ENCODE assay signal across 32 cellular contexts in the genomic region with DNA sequence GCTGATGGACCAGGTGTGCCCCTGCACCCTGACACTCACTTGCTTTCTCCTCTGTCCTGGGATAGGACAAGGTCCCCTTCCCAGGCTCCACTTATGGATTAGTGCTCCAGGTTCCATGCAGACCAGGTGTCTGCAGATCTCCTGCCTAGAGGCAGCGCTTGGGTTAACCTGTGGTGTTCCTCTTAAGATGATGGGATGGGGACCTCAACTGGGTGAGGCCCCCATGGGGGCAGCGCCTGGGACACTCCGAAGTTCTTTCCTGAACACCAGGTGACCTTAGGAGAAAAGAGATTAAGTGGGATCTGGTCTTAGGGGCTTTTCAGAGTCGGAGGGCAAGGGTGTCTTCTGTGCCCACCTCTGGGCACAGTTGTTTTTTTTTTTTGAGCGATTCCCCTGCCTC. TPM values are rescaled to one million over a fixed set of nuclear protein-coding genes. Genes with fewer than 3 reads are reported as not detected.
"Had no signal": no experiment of that assay in that cellular context is flagged by ENCODE, and none has a peak within 500 bp of the region (broad histone marks: within the 10 kb centered on the region; RNA-seq: fewer than 3 reads in every experiment).

No MANE protein-coding gene starts in this region.

- H3K9me3 ChIP-seq: esophagus squamous epithelium, thoracic aorta, uterus had no signal

- H3K9me3 Mint-ChIP-seq: activated naive CD4-positive, alpha-beta T cell treated with anti-CD3 and anti-CD28 coated beads for 36 hours; activated naive CD8-positive, alpha-beta T cell treated with anti-CD3 and anti-CD28 coated beads, Interleukin-2, amount 10 ng/mL, durations not matched to agents 7 days and 5 days; activated T-helper 1 cell treated with anti-CD3 and anti-CD28 coated beads, Interleukin-12 subunit alpha, Interleukin-12 subunit beta, Interleukin-2, Interleukin-4 antibody, amounts not matched to agents 30 ng/mL and 10 ng/mL and 1 ng/mL, durations not matched to agents 14 hours and 24 hours and 36 hours; memory B cell; naive thymus-derived CD8-positive, alpha-beta T cell; neural crest cell; stimulated activated effector memory CD8-positive, alpha-beta T cell treated with anti-CD3 and anti-CD28 coated beads, Interleukin-12 subunit alpha, Interleukin-12 subunit beta, amount 100 ng/mL, for 72 hours; stimulated activated naive CD8-positive, alpha-beta T cell treated with anti-CD3 and anti-CD28 coated beads, Interleukin-15, Interleukin-2, amounts not matched to agents 100 ng/mL and 50 ng/mL, for 24 hours; T-helper 1 cell treated with Interleukin-12 subunit alpha and Interleukin-12 subunit beta and Interleukin-4 antibody, amounts not matched to agents 30 μg/mL and 1 μg/mL, for 36 hours had no signal

- H3K4me1 ChIP-seq: parathyroid adenoma, uterus had no signal

- H3K27me3 ChIP-seq: uterus had no signal

- H3K4me3 ChIP-seq: esophagus squamous epithelium, skin epidermis, thoracic aorta, uterus had no signal

- H3K4me1 Mint-ChIP-seq: activated naive CD8-positive, alpha-beta T cell treated with anti-CD3 and anti-CD28 coated beads, Interleukin-2, amount 10 ng/mL, durations not matched to agents 7 days and 5 days; memory B cell; neural crest cell; stimulated activated effector memory CD8-positive, alpha-beta T cell treated with anti-CD3 and anti-CD28 coated beads, Interleukin-12 subunit alpha, Interleukin-12 subunit beta, amount 100 ng/mL, for 72 hours had no signal

- H3K27me3 Mint-ChIP-seq: activated naive CD8-positive, alpha-beta T cell treated with anti-CD3 and anti-CD28 coated beads, Interleukin-2, amount 10 ng/mL, durations not matched to agents 7 days and 5 days had no signal

- DNase-seq: activated CD4-positive, alpha-beta T cell treated with anti-CD3 and anti-CD28 coated beads for 4 hours; activated CD4-positive, alpha-beta T cell treated with anti-CD3 and anti-CD28 coated beads, Interleukin-2, amount 50 U/mL, for 48 hours; activated CD8-positive, alpha-beta memory T cell treated with anti-CD3 and anti-CD28 coated beads for 24 hours; activated effector memory CD4-positive, alpha-beta T cell treated with anti-CD3 and anti-CD28 coated beads, Interleukin-2, amount 50 U/mL, for 16 hours; activated naive CD4-positive, alpha-beta T cell treated with anti-CD3 and anti-CD28 coated beads for 36 hours; activated naive CD8-positive, alpha-beta T cell treated with anti-CD3 and anti-CD28 coated beads, Interleukin-2, amount 10 ng/mL, durations not matched to agents 7 days and 5 days; brain microvascular endothelial cell; central memory CD4-positive, alpha-beta T cell; dermis blood vessel endothelial cell; effector CD4-positive, alpha-beta T cell; esophagus squamous epithelium; foreskin melanocyte; midbrain; occipital lobe; stimulated activated CD4-positive, alpha-beta T cell treated with anti-CD3 and anti-CD28 coated beads, Interleukin-4, amount 100 ng/mL, for 24 hours; T-helper 9 cell; trophoblast cell; uterus had no signal

- ATAC-seq: naive thymus-derived CD8-positive, alpha-beta T cell; sciatic nerve; stimulated activated effector memory CD8-positive, alpha-beta T cell treated with anti-CD3 and anti-CD28 coated beads, Interleukin-12 subunit alpha, Interleukin-12 subunit beta, amount 100 ng/mL, for 72 hours had no signal

- H3K36me3 ChIP-seq: brain microvascular endothelial cell, esophagus squamous epithelium, thoracic aorta, uterus had no signal

- H3K4me3 Mint-ChIP-seq: activated naive CD4-positive, alpha-beta T cell treated with anti-CD3 and anti-CD28 coated beads for 36 hours; activated naive CD8-positive, alpha-beta T cell treated with anti-CD3 and anti-CD28 coated beads, Interleukin-2, amount 10 ng/mL, durations not matched to agents 7 days and 5 days; activated T-helper 1 cell treated with anti-CD3 and anti-CD28 coated beads, Interleukin-12 subunit alpha, Interleukin-12 subunit beta, Interleukin-2, Interleukin-4 antibody, amounts not matched to agents 30 ng/mL and 10 ng/mL and 1 ng/mL, durations not matched to agents 14 hours and 24 hours and 36 hours; memory B cell; naive thymus-derived CD8-positive, alpha-beta T cell; neural crest cell; stimulated activated effector memory CD8-positive, alpha-beta T cell treated with anti-CD3 and anti-CD28 coated beads, Interleukin-12 subunit alpha, Interleukin-12 subunit beta, amount 100 ng/mL, for 72 hours; stimulated activated naive CD8-positive, alpha-beta T cell treated with anti-CD3 and anti-CD28 coated beads, Interleukin-15, Interleukin-2, amounts not matched to agents 100 ng/mL and 50 ng/mL, for 24 hours; T-helper 1 cell treated with Interleukin-12 subunit alpha and Interleukin-12 subunit beta and Interleukin-4 antibody, amounts not matched to agents 30 μg/mL and 1 μg/mL, for 36 hours had no signal

- H3K27ac ChIP-seq: brain microvascular endothelial cell, epithelial cell of prostate, parathyroid adenoma, thoracic aorta, uterus, VCaP had no signal

- H3K27ac Mint-ChIP-seq: activated naive CD4-positive, alpha-beta T cell treated with anti-CD3 and anti-CD28 coated beads for 36 hours; activated naive CD8-positive, alpha-beta T cell treated with anti-CD3 and anti-CD28 coated beads, Interleukin-2, amount 10 ng/mL, durations not matched to agents 7 days and 5 days; activated T-helper 1 cell treated with anti-CD3 and anti-CD28 coated beads, Interleukin-12 subunit alpha, Interleukin-12 subunit beta, Interleukin-2, Interleukin-4 antibody, amounts not matched to agents 30 ng/mL and 10 ng/mL and 1 ng/mL, durations not matched to agents 14 hours and 24 hours and 36 hours; memory B cell; naive thymus-derived CD8-positive, alpha-beta T cell; stimulated activated effector memory CD8-positive, alpha-beta T cell treated with anti-CD3 and anti-CD28 coated beads, Interleukin-12 subunit alpha, Interleukin-12 subunit beta, amount 100 ng/mL, for 72 hours; stimulated activated naive CD8-positive, alpha-beta T cell treated with anti-CD3 and anti-CD28 coated beads, Interleukin-15, Interleukin-2, amounts not matched to agents 100 ng/mL and 50 ng/mL, for 24 hours; T-helper 1 cell treated with Interleukin-12 subunit alpha and Interleukin-12 subunit beta and Interleukin-4 antibody, amounts not matched to agents 30 μg/mL and 1 μg/mL, for 36 hours had no signal

- H3K36me3 Mint-ChIP-seq: activated naive CD8-positive, alpha-beta T cell treated with anti-CD3 and anti-CD28 coated beads, Interleukin-2, amount 10 ng/mL, durations not matched to agents 7 days and 5 days; memory B cell; naive thymus-derived CD8-positive, alpha-beta T cell; stimulated activated effector memory CD8-positive, alpha-beta T cell treated with anti-CD3 and anti-CD28 coated beads, Interleukin-12 subunit alpha, Interleukin-12 subunit beta, amount 100 ng/mL, for 72 hours had no signal

RNA-seq across cellular contexts. Expression of gene TNNT2, which starts 21.2 kb away (rescaled TPM):
- total RNA-seq: activated naive CD4-positive, alpha-beta T cell treated with anti-CD3 and anti-CD28 coated beads for 36 hours; activated naive CD8-positive, alpha-beta T cell treated with anti-CD3 and anti-CD28 coated beads, Interleukin-2, amount 10 ng/mL, durations not matched to agents 7 days and 5 days; activated T-helper 1 cell treated with anti-CD3 and anti-CD28 coated beads, Interleukin-12 subunit alpha, Interleukin-12 subunit beta, Interleukin-2, Interleukin-4 antibody, amounts not matched to agents 30 ng/mL and 10 ng/mL and 1 ng/mL, durations not matched to agents 14 hours and 24 hours and 36 hours; dermis blood vessel endothelial cell; naive thymus-derived CD8-positive, alpha-beta T cell; neural crest cell; occipital lobe; subcutaneous adipose tissue had no signal

RNA-seq across cellular contexts. Expression of gene LAD1, which starts 42.9 kb away (rescaled TPM):
- total RNA-seq: activated naive CD4-positive, alpha-beta T cell treated with anti-CD3 and anti-CD28 coated beads for 36 hours; activated naive CD8-positive, alpha-beta T cell treated with anti-CD3 and anti-CD28 coated beads, Interleukin-2, amount 10 ng/mL, durations not matched to agents 7 days and 5 days; activated T-helper 1 cell treated with anti-CD3 and anti-CD28 coated beads, Interleukin-12 subunit alpha, Interleukin-12 subunit beta, Interleukin-2, Interleukin-4 antibody, amounts not matched to agents 30 ng/mL and 10 ng/mL and 1 ng/mL, durations not matched to agents 14 hours and 24 hours and 36 hours; naive thymus-derived CD8-positive, alpha-beta T cell; neural crest cell; occipital lobe had no signal
